In the genomic region with DNA sequence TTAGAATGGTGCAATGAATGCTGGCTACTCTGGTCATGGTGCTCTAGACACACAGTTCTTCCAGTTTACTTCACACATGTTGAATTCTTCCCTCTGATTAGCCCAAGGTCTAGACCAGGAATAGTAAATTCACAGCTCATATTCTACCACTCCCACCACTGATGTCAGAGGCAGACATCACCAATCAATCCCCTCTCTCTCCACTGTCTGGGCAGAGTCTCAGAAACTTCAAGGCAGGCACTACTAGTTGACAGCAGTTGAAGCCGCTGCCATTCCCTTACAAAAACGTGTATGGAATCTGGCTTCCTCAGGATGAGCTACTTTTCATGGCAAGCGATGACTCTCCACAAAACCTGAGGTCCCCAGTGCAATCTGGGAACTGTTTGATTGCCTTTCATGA, we compare ENCODE assay signal across 1 cellular context.
TF ChIP-seq lines count a peak whose summit lies in the region.

No MANE protein-coding gene starts in this region.

TF ChIP-seq in WTC11, 78 proteins besides CTCF, POLR2A, EP300 and RAD21 (continued from another document):
- TF ChIP-seq, protein P1, sequence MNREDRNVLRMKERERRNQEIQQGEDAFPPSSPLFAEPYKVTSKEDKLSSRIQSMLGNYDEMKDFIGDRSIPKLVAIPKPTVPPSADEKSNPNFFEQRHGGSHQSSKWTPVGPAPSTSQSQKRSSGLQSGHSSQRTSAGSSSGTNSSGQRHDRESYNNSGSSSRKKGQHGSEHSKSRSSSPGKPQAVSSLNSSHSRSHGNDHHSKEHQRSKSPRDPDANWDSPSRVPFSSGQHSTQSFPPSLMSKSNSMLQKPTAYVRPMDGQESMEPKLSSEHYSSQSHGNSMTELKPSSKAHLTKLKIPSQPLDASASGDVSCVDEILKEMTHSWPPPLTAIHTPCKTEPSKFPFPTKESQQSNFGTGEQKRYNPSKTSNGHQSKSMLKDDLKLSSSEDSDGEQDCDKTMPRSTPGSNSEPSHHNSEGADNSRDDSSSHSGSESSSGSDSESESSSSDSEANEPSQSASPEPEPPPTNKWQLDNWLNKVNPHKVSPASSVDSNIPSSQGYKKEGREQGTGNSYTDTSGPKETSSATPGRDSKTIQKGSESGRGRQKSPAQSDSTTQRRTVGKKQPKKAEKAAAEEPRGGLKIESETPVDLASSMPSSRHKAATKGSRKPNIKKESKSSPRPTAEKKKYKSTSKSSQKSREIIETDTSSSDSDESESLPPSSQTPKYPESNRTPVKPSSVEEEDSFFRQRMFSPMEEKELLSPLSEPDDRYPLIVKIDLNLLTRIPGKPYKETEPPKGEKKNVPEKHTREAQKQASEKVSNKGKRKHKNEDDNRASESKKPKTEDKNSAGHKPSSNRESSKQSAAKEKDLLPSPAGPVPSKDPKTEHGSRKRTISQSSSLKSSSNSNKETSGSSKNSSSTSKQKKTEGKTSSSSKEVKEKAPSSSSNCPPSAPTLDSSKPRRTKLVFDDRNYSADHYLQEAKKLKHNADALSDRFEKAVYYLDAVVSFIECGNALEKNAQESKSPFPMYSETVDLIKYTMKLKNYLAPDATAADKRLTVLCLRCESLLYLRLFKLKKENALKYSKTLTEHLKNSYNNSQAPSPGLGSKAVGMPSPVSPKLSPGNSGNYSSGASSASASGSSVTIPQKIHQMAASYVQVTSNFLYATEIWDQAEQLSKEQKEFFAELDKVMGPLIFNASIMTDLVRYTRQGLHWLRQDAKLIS (CRISPR knock-in tag; IDR thresholded peaks at IDR 0.05; ENCODE audit: borderline replicate concordance), result no peak
- no peak for TF ChIP-seq NR2C2 (CRISPR knock-in tag; IDR thresholded peaks at IDR 0.05)
- TF ChIP-seq FOXP1 (CRISPR knock-in tag; IDR thresholded peaks at IDR 0.05; ENCODE audit: borderline replicate concordance), result no peak
